8 cellular contexts compared by ENCODE assay signal in genomic region chr17:79045830-79046500, GRCh38. TPM values are rescaled to one million over a fixed set of nuclear protein-coding genes. Genes with fewer than 3 reads are reported as not detected.
DNase-seq lines count a peak whose midpoint lies in the region; ATAC-seq and TF ChIP-seq lines count a peak whose summit lies in the region.

No MANE protein-coding gene starts in this region.

- H3K27me3 ChIP-seq in RWPE2 (ENCODE audit: insufficient read depth, poor library complexity, severe bottlenecking), result no peaks in the 10 kb centered on the region
- H3K27me3 ChIP-seq in gastroesophageal sphincter, result no peaks in the 10 kb centered on the region
- no peaks in the 10 kb centered on the region for H3K27me3 ChIP-seq in ovary
- H3K27me3 ChIP-seq in upper lobe of right lung, result no peaks in the 10 kb centered on the region

- H3K36me3 ChIP-seq in RWPE2 (ENCODE audit: low read depth), result no peaks in the 10 kb centered on the region
- peaks cover 0 to 57% of the 10 kb centered on the region in 2 donors for H3K36me3 ChIP-seq in gastroesophageal sphincter
- H3K36me3 ChIP-seq in ovary, result no peaks in the 10 kb centered on the region
- peaks cover 4% of the 10 kb centered on the region for H3K36me3 ChIP-seq in upper lobe of right lung

- H3K4me1 ChIP-seq in RWPE2 (ENCODE audit: insufficient read depth, poor library complexity, severe bottlenecking) (no peaks in the 10 kb centered on the region), gastroesophageal sphincter (peaks cover 0 to 45% (median 3%) of the 10 kb centered on the region in 3 donors), ovary (ENCODE audit: insufficient read depth) (peaks cover 2% of the 10 kb centered on the region), upper lobe of right lung (no peaks in the 10 kb centered on the region)

- no peak for TF ChIP-seq POLR2A in gastroesophageal sphincter (IDR thresholded peaks at IDR 0.05)
- TF ChIP-seq POLR2A in ovary (IDR thresholded peaks at IDR 0.05), result no peak

- TF ChIP-seq EP300 in gastroesophageal sphincter (IDR thresholded peaks at IDR 0.05) (no peak), ovary (IDR thresholded peaks at IDR 0.05) (no peak)

- no peaks in the 10 kb centered on the region for H3K9me3 ChIP-seq in RWPE2 (ENCODE audit: severe bottlenecking)
- no peaks in the 10 kb centered on the region for H3K9me3 ChIP-seq in gastroesophageal sphincter
- H3K9me3 ChIP-seq in ovary, result no peaks in the 10 kb centered on the region
- no peaks in the 10 kb centered on the region for H3K9me3 ChIP-seq in upper lobe of right lung

- intact Hi-C loops in ovary (cut with DNase I), result loop anchor here in 1 of 4 donors (5.0 kb wide), 1 partner anchor 41 kb away; no protein-coding TSS in a partner anchor
- intact Hi-C loops in upper lobe of right lung (cut with DNase I), result loop anchor here (5.0 kb wide), 1 partner anchor 36 kb away; no protein-coding TSS in a partner anchor

- peak; percentile 90 for DNase-seq in DMS 273 (lab: John Stamatoyannopoulos, UW; ENCODE audit: unreplicated experiment)
- peak; percentile 79 to 84 for DNase-seq in Kasumi-1 (lab: John Stamatoyannopoulos, UW)
- DNase-seq in RWPE2 (ENCODE audit: low spot score), result no peak
- peak; percentile 48 for DNase-seq in activated gamma-delta T cell treated with anti-CD3 and anti-CD28 coated beads, Interleukin-2, amount 50 U/mL, for 16 hours (ENCODE audit: low read depth)
- DNase-seq in ovary, result peak; percentile 45 to 82 (median 68)
- DNase-seq in upper lobe of right lung, result peak; percentile 86

- 12 to 16% methylated on average over 7 to 11 of the region's 22 CpGs for WGBS in gastroesophageal sphincter (ENCODE audit: low coverage in 1 of 2), 2 donors
- WGBS in ovary, 3 donors, result 39 to 40% (median 39%) methylated on average over 22 of the region's 22 CpGs

- H3K4me3 ChIP-seq in RWPE2 (ENCODE audit: severe bottlenecking), result no peak overlapping the region
- H3K4me3 ChIP-seq in gastroesophageal sphincter, result peak overlapping the region in 1 of 2 donors; percentile 8
- no peak overlapping the region for H3K4me3 ChIP-seq in ovary
- H3K4me3 ChIP-seq in upper lobe of right lung, result no peak overlapping the region

- ATAC-seq in RWPE2 (ENCODE audit: low read depth) (peak; percentile 70), gastroesophageal sphincter (peak; percentile 78), upper lobe of right lung (peak; percentile 86), GM19351 (IDR thresholded peaks at IDR 0.05; ENCODE audit: unreplicated experiment) (no peak)

- TF ChIP-seq CTCF in RWPE2 (IDR thresholded peaks at IDR 0.05; ENCODE audit: poor library complexity, severe bottlenecking), result peak; percentile 93
- TF ChIP-seq CTCF in gastroesophageal sphincter (IDR thresholded peaks at IDR 0.05), result peak; percentile 85 to 98 (median 91)
- TF ChIP-seq CTCF in ovary (IDR thresholded peaks at IDR 0.05), result peak; percentile 72 to 82 (median 80)
- TF ChIP-seq CTCF in upper lobe of right lung (IDR thresholded peaks at IDR 0.05), result peak; percentile 96

- H3K27ac ChIP-seq in RWPE2 (ENCODE audit: poor library complexity, severe bottlenecking), result no peak overlapping the region
- peak overlapping the region in 3 of 4 donors; percentile 24 to 63 (median 53) for H3K27ac ChIP-seq in gastroesophageal sphincter
- no peak overlapping the region for H3K27ac ChIP-seq in ovary
- no peak overlapping the region for H3K27ac ChIP-seq in upper lobe of right lung

RNA-seq across cellular contexts. Expression of gene C1QTNF1, which starts 22.0 kb away (rescaled TPM):
- 10 to 100 TPM; 50.8 to 76.5 (median 72.3) TPM for total RNA-seq in gastroesophageal sphincter
- 10 to 100 TPM; 41.1 to 85.9 (median 53.5) TPM for total RNA-seq in ovary
- polyA plus RNA-seq in ovary, result 10 to 100 TPM; 17.9 to 69.4 TPM
- 28.3 TPM for total RNA-seq in upper lobe of right lung

RNA-seq across cellular contexts. Expression of gene ENGASE, which starts 28.7 kb away (rescaled TPM):
- total RNA-seq in gastroesophageal sphincter (10 to 100 TPM in 3 of 4 donors, 1 to 10 TPM in 1; 8.3 to 46.5 (median 16.2) TPM), ovary (10 to 100 TPM; 21.0 to 61.5 (median 48.2) TPM), upper lobe of right lung (58.2 TPM)
- polyA plus RNA-seq in ovary, result 10 to 100 TPM in 1 of 2 donors, 1 to 10 TPM in 1; 6.0 to 32.0 TPM

RNA-seq across cellular contexts. Expression of gene CANT1, which starts 36.4 kb away (rescaled TPM):
- total RNA-seq in gastroesophageal sphincter, result 10 to 100 TPM; 11.2 to 30.1 (median 21.6) TPM
- 10 to 100 TPM; 20.4 to 48.8 (median 34.3) TPM for total RNA-seq in ovary
- polyA plus RNA-seq in ovary, result 10 to 100 TPM; 18.6 to 33.8 TPM
- 59.6 TPM for total RNA-seq in upper lobe of right lung

Comparison
In these comparisons a context has a peak if more than half of its experiments do, and no peak if none do; other contexts are left out.
1. H3K27ac ChIP-seq: peak in gastroesophageal sphincter (3 of 4); none in RWPE2 (single experiment), ovary (0 of 2) and upper lobe of right lung (single experiment).
2. Peak in every context shown above with its lines, with median percentiles within 50 percentile points of each other: CTCF ChIP-seq.